Comparison of ENCODE assay signal across 1 cellular context in genomic region chr16:4324871-4325740, GRCh38.
TF ChIP-seq lines count a peak whose summit lies in the region.

No MANE protein-coding gene starts in this region.

TF ChIP-seq in H1, 55 proteins besides CTCF, POLR2A, EP300 and RAD21:
- TF ChIP-seq KDM1A (IDR thresholded peaks at IDR 0.05; ENCODE audit: borderline replicate concordance, low read length), result peak; percentile 69; the same call in 1 of the 2 replicates
- TF ChIP-seq CTBP2 (IDR thresholded peaks at IDR 0.05; ENCODE audit: borderline replicate concordance, insufficient read depth, insufficient read length, low read length), result no peak
